ENCODE assay signal across 8 cellular contexts in genomic region chr2:99336780-99337163, GRCh38. TPM values are rescaled to one million over a fixed set of nuclear protein-coding genes. Genes with fewer than 3 reads are reported as not detected.
A peak's percentile ranks its signal among the peaks of the same experiment; 100 is the strongest.
DNase-seq lines count a peak whose midpoint lies in the region; ATAC-seq and TF ChIP-seq lines count a peak whose summit lies in the region.

No MANE protein-coding gene starts in this region.

- no peak overlapping the region for H2BK5ac ChIP-seq in trophoblast cell (ENCODE audit: low read depth, low read length, poor library complexity)

- H3K14ac ChIP-seq in trophoblast cell (ENCODE audit: low read length) = no peak overlapping the region

- CTCF ChIA-PET in CD4-positive, alpha-beta memory T cell (lab: Charles Lee; ENCODE audit: partially characterized antibody) = interaction anchor here (0.7 to 3.9 kb wide), 15 partner anchors 11 to 271 kb away, joined by 3 to 24 read pairs (median 4); partner anchors contain the start of genes LIPT1, MITD1, MRPL30 and REV1

- H4K8ac ChIP-seq in trophoblast cell (ENCODE audit: low read depth, low read length) = peak overlapping the region; percentile 59

- peak overlapping the region; percentile 70 for H3K27ac ChIP-seq in CD4-positive, alpha-beta memory T cell (ENCODE audit: low read depth, low read length)
- H3K27ac ChIP-seq in ectodermal cell (ENCODE audit: insufficient read depth, low read depth, low read length, poor library complexity, severe bottlenecking) (peak overlapping the region; percentile 82), trophoblast cell (ENCODE audit: low read depth, low read length) (peak overlapping the region; percentile 57)

- no peak overlapping the region for H3K4me3 Mint-ChIP-seq in CD4-positive, alpha-beta memory T cell
- no peak overlapping the region for H3K4me3 Mint-ChIP-seq in progenitor cell of endocrine pancreas (ENCODE audit: low read depth)

- H4K91ac ChIP-seq in trophoblast cell (ENCODE audit: low read depth, low read length) = no peak overlapping the region

- TF ChIP-seq CTCF in progenitor cell of endocrine pancreas (IDR thresholded peaks at IDR 0.05; ENCODE audit: unreplicated experiment) = no peak

- no peak overlapping the region for H2AK5ac ChIP-seq in trophoblast cell (ENCODE audit: low read length)

- H3K9ac ChIP-seq in trophoblast cell (ENCODE audit: low read length) = peak overlapping the region; percentile 65

- H3K4ac ChIP-seq in trophoblast cell (ENCODE audit: low read depth, low read length) = no peak overlapping the region

- no peak overlapping the region for H3K18ac ChIP-seq in trophoblast cell (ENCODE audit: low read length)

- 5 to 6% methylated on average over 13 of the region's 13 CpGs for WGBS in ectodermal cell, 2 experiments
- no CpG with 5 or more reads among the region's 13 CpGs for WGBS in trophoblast cell (ENCODE audit: extremely low coverage, insufficient coverage, insufficient read length)

- H3K79me2 ChIP-seq in trophoblast cell (ENCODE audit: control insufficient read depth, insufficient read depth, low read length, poor library complexity) = peaks cover 21% of the 10 kb centered on the region

- H2AFZ ChIP-seq in trophoblast cell (ENCODE audit: insufficient read depth, low read length, poor library complexity) = peak overlapping the region; percentile 73

- intact Hi-C loops in CD4-positive, alpha-beta memory T cell (cut with micrococcal nuclease) = loop anchor here (1.0 to 10.0 kb wide), 11 partner anchors 154 to 1692 kb away; partner anchors contain the start of genes ACTR1B, C2orf15, COA5 and COX5B
- intact Hi-C loops in posterior vena cava (cut with DNase I) = no loop called here

- H2BK12ac ChIP-seq in trophoblast cell (ENCODE audit: low read length) = no peak overlapping the region

- H3K79me1 ChIP-seq in trophoblast cell (ENCODE audit: low read length) = peaks cover 13% of the 10 kb centered on the region

- POLR2A ChIA-PET in CD4-positive, alpha-beta memory T cell (lab: Charles Lee; ENCODE audit: partially characterized antibody) = interaction anchor here (1.2 to 3.7 kb wide), 12 partner anchors 10 to 1226 kb away, joined by 4 to 25 read pairs (median 7); partner anchors contain the start of genes C2orf15, LIPT1, MITD1 and PDCL3

- H3K27me3 ChIP-seq in CD4-positive, alpha-beta memory T cell (ENCODE audit: insufficient read depth, low read length) = no peaks in the 10 kb centered on the region
- H3K27me3 ChIP-seq in ectodermal cell (ENCODE audit: control insufficient read depth, insufficient read depth, low read length, poor library complexity, severe bottlenecking) = no peaks in the 10 kb centered on the region
- H3K27me3 ChIP-seq in trophoblast cell (ENCODE audit: insufficient read depth, low read length) = no peaks in the 10 kb centered on the region

- no peaks in the 10 kb centered on the region for H3K9me3 Mint-ChIP-seq in CD4-positive, alpha-beta memory T cell
- H3K9me3 Mint-ChIP-seq in progenitor cell of endocrine pancreas (ENCODE audit: low read depth) = no peaks in the 10 kb centered on the region

- peak overlapping the region; percentile 73 to 86 for H3K4me3 ChIP-seq in CD4-positive, alpha-beta memory T cell (ENCODE audit: low read length in 2 of 2)
- H3K4me3 ChIP-seq in ectodermal cell (ENCODE audit: insufficient read depth, low read depth, low read length) = peak overlapping the region; percentile 76
- peak overlapping the region; percentile 75 for H3K4me3 ChIP-seq in trophoblast cell (ENCODE audit: low read depth, low read length)

- H3K23ac ChIP-seq in trophoblast cell (ENCODE audit: low read length) = no peak overlapping the region

- no peak overlapping the region for H4K12ac ChIP-seq in trophoblast cell (ENCODE audit: low read depth, low read length)

- H3K4me1 ChIP-seq in CD4-positive, alpha-beta memory T cell (ENCODE audit: insufficient read depth, low read length) = peaks cover 51% of the 10 kb centered on the region
- peaks cover 6% of the 10 kb centered on the region for H3K4me1 ChIP-seq in ectodermal cell (ENCODE audit: control insufficient read depth, insufficient read depth, low read length)
- H3K4me1 ChIP-seq in trophoblast cell (ENCODE audit: control insufficient read depth in 1 of 2, insufficient read depth in 2 of 2, low read length in 2 of 2) = no peaks in the 10 kb centered on the region

- H3K9me3 ChIP-seq in CD4-positive, alpha-beta memory T cell (ENCODE audit: control insufficient read depth in 1 of 2, low read length in 2 of 2) = no peaks in the 10 kb centered on the region
- H3K9me3 ChIP-seq in ectodermal cell (ENCODE audit: control insufficient read depth, low read length) (no peaks in the 10 kb centered on the region), trophoblast cell (ENCODE audit: insufficient read depth, low read depth, low read length) (no peaks in the 10 kb centered on the region)

- ATAC-seq in GM19395 (IDR thresholded peaks at IDR 0.05; ENCODE audit: unreplicated experiment) (peak; percentile 9), HG03469 (IDR thresholded peaks at IDR 0.05; ENCODE audit: unreplicated experiment) (peak; percentile 2)

- no peaks in the 10 kb centered on the region for H3K27me3 Mint-ChIP-seq in CD4-positive, alpha-beta memory T cell
- no peaks in the 10 kb centered on the region for H3K27me3 Mint-ChIP-seq in progenitor cell of endocrine pancreas

- H3K36me3 Mint-ChIP-seq in CD4-positive, alpha-beta memory T cell = peaks cover 8 to 19% of the 10 kb centered on the region in 2 donors
- H3K36me3 Mint-ChIP-seq in progenitor cell of endocrine pancreas (ENCODE audit: insufficient read depth) = peaks cover 3% of the 10 kb centered on the region

- no peak overlapping the region for H2BK120ac ChIP-seq in trophoblast cell (ENCODE audit: insufficient read depth, low read length, poor library complexity)

- H3K36me3 ChIP-seq in CD4-positive, alpha-beta memory T cell (ENCODE audit: insufficient read depth, low read length) = peaks cover 17% of the 10 kb centered on the region
- H3K36me3 ChIP-seq in ectodermal cell (ENCODE audit: control insufficient read depth, insufficient read depth, low read length) (peaks cover 15% of the 10 kb centered on the region), trophoblast cell (ENCODE audit: control insufficient read depth in 1 of 2, insufficient read depth in 2 of 2, low read length in 2 of 2) (peaks cover 4 to 9% of the 10 kb centered on the region in 2 experiments)

- no peak for DNase-seq in CD4-positive, alpha-beta memory T cell
- peak in 1 of 2 donors; percentile 57 for DNase-seq in trophoblast cell
- DNase-seq in progenitor cell of endocrine pancreas (ENCODE audit: low spot score, unreplicated experiment) = no peak
- DNase-seq in posterior vena cava (ENCODE audit: low spot score) = no peak
- no peak for DNase-seq in NCI-H1105 (lab: John Stamatoyannopoulos, UW)

- peak overlapping the region; percentile 98 for H3K4me2 ChIP-seq in trophoblast cell (ENCODE audit: low read length)

- H3K4me1 Mint-ChIP-seq in CD4-positive, alpha-beta memory T cell = peaks cover 23 to 50% (median 25%) of the 10 kb centered on the region in 4 donors
- peaks cover 11% of the 10 kb centered on the region for H3K4me1 Mint-ChIP-seq in progenitor cell of endocrine pancreas (ENCODE audit: low read depth)

- H3K27ac Mint-ChIP-seq in CD4-positive, alpha-beta memory T cell = no peak overlapping the region
- H3K27ac Mint-ChIP-seq in progenitor cell of endocrine pancreas = no peak overlapping the region

RNA-seq across cellular contexts. Expression of gene EIF5B, which starts 0.4 kb away (rescaled TPM):
- total RNA-seq in CD4-positive, alpha-beta memory T cell = 10 to 100 TPM; 36.2 to 44.2 TPM
- 10 to 100 TPM in 1 of 2 donors, 1 to 10 TPM in 1; 1.8 to 16.7 TPM for polyA plus RNA-seq in CD4-positive, alpha-beta memory T cell
- polyA plus RNA-seq in ectodermal cell (2013, experiment 1 of 4) = 57.3 TPM
- polyA plus RNA-seq in ectodermal cell (2013, experiment 2 of 4) = 60.6 TPM
- 40.7 TPM for polyA plus RNA-seq in ectodermal cell (2013, experiment 3 of 4)
- polyA plus RNA-seq in ectodermal cell (2013, experiment 4 of 4) = 44.5 TPM
- 88.3 and 93.5 TPM in 2 replicates for polyA plus RNA-seq in trophoblast cell (2013)
- total RNA-seq in progenitor cell of endocrine pancreas (40.1 and 41.9 TPM in 2 replicates), posterior vena cava (10 to 100 TPM; 40.0 to 62.5 TPM)

RNA-seq across cellular contexts. Expression of gene TXNDC9, which starts 0.6 kb away (rescaled TPM):
- total RNA-seq in CD4-positive, alpha-beta memory T cell = 10 to 100 TPM; 24.7 to 31.1 TPM
- 10 to 100 TPM; 56.3 to 63.0 TPM for polyA plus RNA-seq in CD4-positive, alpha-beta memory T cell
- polyA plus RNA-seq in ectodermal cell (2013, experiment 1 of 4) = 42.2 TPM
- 48.9 TPM for polyA plus RNA-seq in ectodermal cell (2013, experiment 2 of 4)
- polyA plus RNA-seq in ectodermal cell (2013, experiment 3 of 4) = 46.2 TPM
- 42.4 TPM for polyA plus RNA-seq in ectodermal cell (2013, experiment 4 of 4)
- polyA plus RNA-seq in trophoblast cell (2013) = 46.1 and 47.8 TPM in 2 replicates
- total RNA-seq in progenitor cell of endocrine pancreas (28.9 and 32.7 TPM in 2 replicates), posterior vena cava (10 to 100 TPM; 26.2 to 40.3 TPM)

RNA-seq across cellular contexts. Expression of gene LYG1, which starts 35.8 kb away (rescaled TPM):
- 1 to 10 TPM; 2.5 to 3.3 TPM for total RNA-seq in CD4-positive, alpha-beta memory T cell
- under 1 TPM in 1 of 2 donors, not detected in 1; 0.52 TPM for polyA plus RNA-seq in CD4-positive, alpha-beta memory T cell
- polyA plus RNA-seq in ectodermal cell (2013, experiment 1 of 4) = 1.4 TPM
- polyA plus RNA-seq in ectodermal cell (2013, experiment 2 of 4) = 1.4 TPM
- 0.96 TPM for polyA plus RNA-seq in ectodermal cell (2013, experiment 3 of 4)
- 1.1 TPM for polyA plus RNA-seq in ectodermal cell (2013, experiment 4 of 4)
- 0.81 and 1.0 TPM in 2 replicates for polyA plus RNA-seq in trophoblast cell (2013)
- 3.3 and 3.4 TPM in 2 replicates for total RNA-seq in progenitor cell of endocrine pancreas
- under 1 TPM; 0.97 to 1.00 TPM for total RNA-seq in posterior vena cava
